2 cellular contexts compared by ENCODE assay signal in genomic region chr4:151850751-151851150, GRCh38.
TF ChIP-seq lines count a peak whose summit lies in the region.

No MANE protein-coding gene starts in this region.

TF ChIP-seq in IMR-90, 13 proteins besides CTCF, POLR2A, EP300 and RAD21:
- TF ChIP-seq USF2 (IDR thresholded peaks at IDR 0.05; ENCODE audit: low read depth, low read length) (no peak), MAFK (IDR thresholded peaks at IDR 0.05; ENCODE audit: low read depth, low read length) (no peak), FOS (IDR thresholded peaks at IDR 0.05; ENCODE audit: low read depth, low read length) (no peak), CEBPB (IDR thresholded peaks at IDR 0.05; ENCODE audit: low read depth, low read length) (no peak), MXI1 (IDR thresholded peaks at IDR 0.05; ENCODE audit: borderline replicate concordance, low read depth, low read length) (no peak), CHD1 (IDR thresholded peaks at IDR 0.05; ENCODE audit: low read depth, low read length) (no peak), RCOR1 (IDR thresholded peaks at IDR 0.05; ENCODE audit: insufficient replicate concordance, low read length) (no peak), ELK1 (IDR thresholded peaks at IDR 0.05; ENCODE audit: borderline replicate concordance, low read depth, low read length) (no peak), MAZ (IDR thresholded peaks at IDR 0.05; ENCODE audit: borderline replicate concordance, low read depth, low read length) (no peak), NFE2L2 (IDR thresholded peaks at IDR 0.05; ENCODE audit: low read depth, low read length) (no peak), SMC3 (IDR thresholded peaks at IDR 0.05; ENCODE audit: low read depth, low read length) (no peak), BHLHE40 (IDR thresholded peaks at IDR 0.05; ENCODE audit: low read depth, low read length) (no peak), RFX5 (IDR thresholded peaks at IDR 0.05; ENCODE audit: low read depth, low read length) (no peak)

TF ChIP-seq in H1, 55 proteins besides CTCF, POLR2A, EP300 and RAD21:
- TF ChIP-seq PHF8 (conservative IDR thresholded peaks at IDR 0.05; ENCODE audit: low read depth, low read length) (no peak), HDAC6 (IDR thresholded peaks at IDR 0.05; ENCODE audit: low read depth, low read length) (no peak), CBX8 (IDR thresholded peaks at IDR 0.05; ENCODE audit: borderline replicate concordance, low read depth, low read length) (no peak), FOSL1 (IDR thresholded peaks at IDR 0.05; ENCODE audit: insufficient read depth, low read depth, low read length) (no peak)
